Comparison of ENCODE assay signal across 8 cellular contexts in genomic region chr2:42170619-42171395, GRCh38. TPM values are rescaled to one million over a fixed set of nuclear protein-coding genes. Genes with fewer than 3 reads are reported as not detected.
DNase-seq lines count a peak whose midpoint lies in the region; ATAC-seq and TF ChIP-seq lines count a peak whose summit lies in the region.

No MANE protein-coding gene starts in this region.

- H3K9ac ChIP-seq in OCI-LY3 (ENCODE audit: low read length) (peak overlapping the region; percentile 79), rectal smooth muscle tissue (ENCODE audit: low read length) (no peak overlapping the region)

- no peaks in the 10 kb centered on the region for H3K36me3 ChIP-seq in CD8-positive, alpha-beta memory T cell (ENCODE audit: insufficient read depth, low read length)
- H3K36me3 ChIP-seq in OCI-LY3 (replicated peaks; ENCODE audit: low read depth, low read length) (peaks cover 3% of the 10 kb centered on the region), rectal smooth muscle tissue (ENCODE audit: control insufficient read depth, insufficient read depth, low read length) (no peaks in the 10 kb centered on the region)

- POLR2A ChIA-PET in CD8-positive, alpha-beta memory T cell (lab: Charles Lee): interaction anchor here (0.6 to 3.6 kb wide), 6 partner anchors 38 to 75 kb away, joined by 3 to 25 read pairs (median 4); no protein-coding TSS in a partner anchor
- POLR2A ChIA-PET in activated CD8-positive, alpha-beta T cell treated with anti-CD3 and anti-CD28 coated beads for 36 hours (lab: Charles Lee): interaction anchor here (0.6 to 3.8 kb wide), 12 partner anchors 10 to 75 kb away, joined by 3 to 17 read pairs (median 4); no protein-coding TSS in a partner anchor
- POLR2A ChIA-PET in naive thymus-derived CD8-positive, alpha-beta T cell (lab: Charles Lee): interaction anchor here (0.6 to 4.6 kb wide), 9 partner anchors 10 to 639 kb away, joined by 3 to 39 read pairs (median 9); no protein-coding TSS in a partner anchor

- DNase-seq in CD8-positive, alpha-beta memory T cell: no peak
- DNase-seq in fibroblast of mammary gland (ENCODE audit: low read depth): no peak
- DNase-seq in activated CD8-positive, alpha-beta T cell treated with anti-CD3 and anti-CD28 coated beads for 36 hours: no peak
- no peak for DNase-seq in NOMO-1 treated with DMSO at 0.1 percent for 48 hours (lab: John Stamatoyannopoulos, UW; ENCODE audit: unreplicated experiment)
- no peak for DNase-seq in naive thymus-derived CD8-positive, alpha-beta T cell

- no peak overlapping the region for H3K4me3 Mint-ChIP-seq in CD8-positive, alpha-beta memory T cell
- H3K4me3 Mint-ChIP-seq in activated CD8-positive, alpha-beta T cell treated with anti-CD3 and anti-CD28 coated beads for 36 hours: no peak overlapping the region
- H3K4me3 Mint-ChIP-seq in naive thymus-derived CD8-positive, alpha-beta T cell: no peak overlapping the region

- CTCF ChIA-PET in CD8-positive, alpha-beta memory T cell (lab: Charles Lee): interaction anchor here (0.5 to 7.2 kb wide), 9 partner anchors 16 to 76 kb away, joined by 3 to 34 read pairs (median 3); no protein-coding TSS in a partner anchor
- CTCF ChIA-PET in activated CD8-positive, alpha-beta T cell treated with anti-CD3 and anti-CD28 coated beads for 36 hours (lab: Charles Lee): interaction anchor here (0.8 to 6.5 kb wide), 19 partner anchors 25 to 330 kb away, joined by 3 to 39 read pairs (median 4); partner anchors contain the start of gene COX7A2L

- H3K9me3 Mint-ChIP-seq in CD8-positive, alpha-beta memory T cell: no peaks in the 10 kb centered on the region
- no peaks in the 10 kb centered on the region for H3K9me3 Mint-ChIP-seq in activated CD8-positive, alpha-beta T cell treated with anti-CD3 and anti-CD28 coated beads for 36 hours
- no peaks in the 10 kb centered on the region for H3K9me3 Mint-ChIP-seq in naive thymus-derived CD8-positive, alpha-beta T cell

- H3K27ac ChIP-seq in CD8-positive, alpha-beta memory T cell (ENCODE audit: low read depth, low read length): peak overlapping the region; percentile 84
- H3K27ac ChIP-seq in OCI-LY3 (ENCODE audit: low read length) (peak overlapping the region; percentile 79), rectal smooth muscle tissue (ENCODE audit: low read depth, low read length) (peak overlapping the region; percentile 44)

- H3K79me2 ChIP-seq in OCI-LY3 (ENCODE audit: low read length): peaks cover 66% of the 10 kb centered on the region

- peak overlapping the region; percentile 90 for H3K4me2 ChIP-seq in OCI-LY3 (ENCODE audit: low read length)

- TF ChIP-seq CTCF in OCI-LY3 (IDR thresholded peaks at IDR 0.05; ENCODE audit: low read depth, low read length) (no peak), fibroblast of mammary gland (conservative IDR thresholded peaks at IDR 0.05; ENCODE audit: control insufficient read depth, insufficient read depth, low read depth, low read length) (no peak)
- no peak for TF ChIP-seq CTCF in activated CD8-positive, alpha-beta T cell treated with anti-CD3 and anti-CD28 coated beads for 36 hours (IDR thresholded peaks at IDR 0.05)

- peaks cover 21 to 44% (median 23%) of the 10 kb centered on the region in 3 donors for H3K4me1 Mint-ChIP-seq in CD8-positive, alpha-beta memory T cell
- H3K4me1 Mint-ChIP-seq in activated CD8-positive, alpha-beta T cell treated with anti-CD3 and anti-CD28 coated beads for 36 hours (ENCODE audit: low read depth): peaks cover 23% of the 10 kb centered on the region
- peaks cover 7 to 35% (median 20%) of the 10 kb centered on the region in 4 donors for H3K4me1 Mint-ChIP-seq in naive thymus-derived CD8-positive, alpha-beta T cell

- H3K27ac Mint-ChIP-seq in CD8-positive, alpha-beta memory T cell: no peak overlapping the region
- H3K27ac Mint-ChIP-seq in activated CD8-positive, alpha-beta T cell treated with anti-CD3 and anti-CD28 coated beads for 36 hours: no peak overlapping the region
- no peak overlapping the region for H3K27ac Mint-ChIP-seq in naive thymus-derived CD8-positive, alpha-beta T cell

- peak overlapping the region; percentile 87 for H3K4me3 ChIP-seq in CD8-positive, alpha-beta memory T cell (ENCODE audit: low read length)
- H3K4me3 ChIP-seq in OCI-LY3 (ENCODE audit: low read length) (peak overlapping the region; percentile 90), fibroblast of mammary gland (ENCODE audit: control insufficient read depth, low read depth, low read length) (peak overlapping the region; percentile 85), rectal smooth muscle tissue (ENCODE audit: low read length) (peak overlapping the region; percentile 98)

- peaks cover 0 to 13% (median 0%) of the 10 kb centered on the region in 3 donors for H3K36me3 Mint-ChIP-seq in CD8-positive, alpha-beta memory T cell
- H3K36me3 Mint-ChIP-seq in activated CD8-positive, alpha-beta T cell treated with anti-CD3 and anti-CD28 coated beads for 36 hours (ENCODE audit: low read depth): peaks cover 2% of the 10 kb centered on the region
- no peaks in the 10 kb centered on the region for H3K36me3 Mint-ChIP-seq in naive thymus-derived CD8-positive, alpha-beta T cell

- peaks cover 32% of the 10 kb centered on the region for H4K20me1 ChIP-seq in OCI-LY3 (ENCODE audit: insufficient read depth, low read length)

- no peak for ATAC-seq in GM18519 (IDR thresholded peaks at IDR 0.05; ENCODE audit: low FRiP score, unreplicated experiment)
- no peak for ATAC-seq in activated CD8-positive, alpha-beta T cell treated with anti-CD3 and anti-CD28 coated beads for 36 hours
- ATAC-seq in naive thymus-derived CD8-positive, alpha-beta T cell: no peak

- intact Hi-C loops in activated CD8-positive, alpha-beta T cell treated with anti-CD3 and anti-CD28 coated beads for 36 hours (cut with micrococcal nuclease): loop anchor here (2.0 to 5.0 kb wide), 2 partner anchors 39 to 72 kb away; no protein-coding TSS in a partner anchor

- H3K9me3 ChIP-seq in CD8-positive, alpha-beta memory T cell (ENCODE audit: low read length): no peaks in the 10 kb centered on the region
- no peaks in the 10 kb centered on the region for H3K9me3 ChIP-seq in OCI-LY3 (ENCODE audit: insufficient read depth, low read length)

- H3K27me3 ChIP-seq in CD8-positive, alpha-beta memory T cell (ENCODE audit: insufficient read depth, low read length, poor library complexity, severe bottlenecking): no peaks in the 10 kb centered on the region
- H3K27me3 ChIP-seq in OCI-LY3 (ENCODE audit: low read depth, low read length) (no peaks in the 10 kb centered on the region), rectal smooth muscle tissue (ENCODE audit: control insufficient read depth, insufficient read depth, low read length) (no peaks in the 10 kb centered on the region)

- no peaks in the 10 kb centered on the region for H3K27me3 Mint-ChIP-seq in CD8-positive, alpha-beta memory T cell
- no peaks in the 10 kb centered on the region for H3K27me3 Mint-ChIP-seq in activated CD8-positive, alpha-beta T cell treated with anti-CD3 and anti-CD28 coated beads for 36 hours
- H3K27me3 Mint-ChIP-seq in naive thymus-derived CD8-positive, alpha-beta T cell: no peaks in the 10 kb centered on the region

- H3K4me1 ChIP-seq in CD8-positive, alpha-beta memory T cell (ENCODE audit: insufficient read depth, low read length): peaks cover 28% of the 10 kb centered on the region
- H3K4me1 ChIP-seq in OCI-LY3 (ENCODE audit: low read length): peaks cover 32% of the 10 kb centered on the region
- peaks cover 14% of the 10 kb centered on the region for H3K4me1 ChIP-seq in rectal smooth muscle tissue (ENCODE audit: control insufficient read depth, insufficient read depth, low read length)

- H2AFZ ChIP-seq in OCI-LY3 (ENCODE audit: low read depth, low read length): no peak overlapping the region

RNA-seq across cellular contexts. Expression of gene EML4, which starts 1.7 kb away (rescaled TPM):
- 10 to 100 TPM; 58.0 to 61.5 TPM for total RNA-seq in CD8-positive, alpha-beta memory T cell
- 70.8 TPM for polyA plus RNA-seq in CD8-positive, alpha-beta memory T cell
- total RNA-seq in activated CD8-positive, alpha-beta T cell treated with anti-CD3 and anti-CD28 coated beads for 36 hours: 10 to 100 TPM; 58.2 to 59.7 TPM
- 100 to 1,000 TPM; 108 to 111 TPM for total RNA-seq in naive thymus-derived CD8-positive, alpha-beta T cell
- 10 to 100 TPM; 37.8 to 48.1 (median 44.7) TPM for polyA plus RNA-seq in naive thymus-derived CD8-positive, alpha-beta T cell
